In the genomic region with DNA sequence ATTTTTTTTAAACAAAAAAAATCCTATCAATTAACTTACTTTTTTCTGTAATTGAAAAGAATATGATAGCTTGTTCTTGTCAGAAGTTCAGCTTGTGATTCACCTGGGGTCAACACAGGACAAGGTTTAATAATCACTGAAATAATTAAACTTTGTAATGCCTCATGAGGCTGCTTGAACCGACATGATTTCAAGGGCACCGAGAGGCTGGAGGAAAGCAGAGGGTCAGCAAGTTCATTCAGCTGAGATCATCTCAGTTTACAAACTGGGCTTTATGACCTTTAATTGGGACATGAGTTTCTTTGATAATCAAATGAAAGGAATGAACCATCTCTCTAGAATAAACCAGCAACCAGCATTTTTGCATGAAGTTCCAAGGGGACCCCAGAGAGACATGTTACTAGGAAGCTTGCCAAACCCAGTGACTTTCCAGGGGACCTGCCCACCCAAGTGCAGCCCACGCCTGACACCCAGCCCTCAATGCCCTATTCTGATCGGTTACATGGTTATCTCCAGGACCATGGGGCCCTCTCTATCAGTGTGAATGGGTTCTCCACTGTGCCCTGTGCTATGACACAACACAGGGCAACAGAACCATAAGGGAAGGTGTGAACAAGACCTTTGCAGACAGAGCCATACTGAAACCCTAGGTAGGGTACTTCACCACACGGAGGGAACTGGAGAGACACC, we compare ENCODE assay signal across 1 cellular context.
TF ChIP-seq lines count a peak whose summit lies in the region.

No MANE protein-coding gene starts in this region.

TF ChIP-seq in liver, 16 proteins besides CTCF, POLR2A, EP300 and RAD21 (continued from another document):
- peak; percentile 33 for TF ChIP-seq REST (IDR thresholded peaks at IDR 0.05)
- peak; percentile 75 for TF ChIP-seq FOXA2 (IDR thresholded peaks at IDR 0.05)
- TF ChIP-seq JUND (IDR thresholded peaks at IDR 0.05) = peak; percentile 90 to 93
- peak; percentile 66 for TF ChIP-seq FOXA1 (IDR thresholded peaks at IDR 0.05)
- TF ChIP-seq RXRA (IDR thresholded peaks at IDR 0.05) = peak; percentile 100
- no peak for TF ChIP-seq EGR1 (IDR thresholded peaks at IDR 0.05; ENCODE audit: low read depth in 2 of 2)
- peak; percentile 61 for TF ChIP-seq NR2F2 (IDR thresholded peaks at IDR 0.05)
- peak; percentile 83 to 89 for TF ChIP-seq HNF4A (conservative IDR thresholded peaks at IDR 0.05)
- TF ChIP-seq, protein P1, sequence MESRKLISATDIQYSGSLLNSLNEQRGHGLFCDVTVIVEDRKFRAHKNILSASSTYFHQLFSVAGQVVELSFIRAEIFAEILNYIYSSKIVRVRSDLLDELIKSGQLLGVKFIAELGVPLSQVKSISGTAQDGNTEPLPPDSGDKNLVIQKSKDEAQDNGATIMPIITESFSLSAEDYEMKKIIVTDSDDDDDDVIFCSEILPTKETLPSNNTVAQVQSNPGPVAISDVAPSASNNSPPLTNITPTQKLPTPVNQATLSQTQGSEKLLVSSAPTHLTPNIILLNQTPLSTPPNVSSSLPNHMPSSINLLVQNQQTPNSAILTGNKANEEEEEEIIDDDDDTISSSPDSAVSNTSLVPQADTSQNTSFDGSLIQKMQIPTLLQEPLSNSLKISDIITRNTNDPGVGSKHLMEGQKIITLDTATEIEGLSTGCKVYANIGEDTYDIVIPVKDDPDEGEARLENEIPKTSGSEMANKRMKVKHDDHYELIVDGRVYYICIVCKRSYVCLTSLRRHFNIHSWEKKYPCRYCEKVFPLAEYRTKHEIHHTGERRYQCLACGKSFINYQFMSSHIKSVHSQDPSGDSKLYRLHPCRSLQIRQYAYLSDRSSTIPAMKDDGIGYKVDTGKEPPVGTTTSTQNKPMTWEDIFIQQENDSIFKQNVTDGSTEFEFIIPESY (IDR thresholded peaks at IDR 0.05) = peak; percentile 75
- TF ChIP-seq YY1 (IDR thresholded peaks at IDR 0.05) = peak; percentile 59
- TF ChIP-seq TAF1 (conservative IDR thresholded peaks at IDR 0.05) = no peak
- TF ChIP-seq ATF3 (IDR thresholded peaks at IDR 0.05) = peak; percentile 69
